In genomic region chr11:109422755-109423113, GRCh38 we compare ENCODE assay signal across 9 cellular contexts. TPM values are rescaled to one million over a fixed set of nuclear protein-coding genes. Genes with fewer than 3 reads are reported as not detected.
DNase-seq lines count a peak whose midpoint lies in the region; ATAC-seq, FAIRE-seq and TF ChIP-seq lines count a peak whose summit lies in the region.
"Had no signal": no experiment of that assay in that cellular context is flagged by ENCODE, and none has a peak within 500 bp of the region (broad histone marks: within the 10 kb centered on the region; RNA-seq: fewer than 3 reads in every experiment).

No MANE protein-coding gene starts in this region.

- intact Hi-C loops in pancreas (cut with DNase I) = no loop called here

- H3K4me3 ChIP-seq in RWPE2 (ENCODE audit: severe bottlenecking) (no peak overlapping the region), fibroblast of pulmonary artery (replicated peaks; ENCODE audit: low read depth, low read length) (peak overlapping the region; percentile 40), pancreas (peak overlapping the region in 2 of 4 donors; percentile 12 to 23)

- TF ChIP-seq CTCF in RWPE2 (IDR thresholded peaks at IDR 0.05; ENCODE audit: poor library complexity, severe bottlenecking) (no peak), fibroblast of pulmonary artery (IDR thresholded peaks at IDR 0.05; ENCODE audit: low read length, missing control alignments) (no peak), pancreas (IDR thresholded peaks at IDR 0.05) (no peak), D721Med (IDR thresholded peaks at IDR 0.05; ENCODE audit: insufficient read depth, missing control alignments) (no peak)

- 4 to 5% methylated on average over 25 to 26 of the region's 26 CpGs for WGBS in pancreas, 2 donors

- peak; percentile 29 for DNase-seq in DMS53 treated with DMSO at 0.1 percent for 48 hours (lab: John Stamatoyannopoulos, UW; ENCODE audit: unreplicated experiment)
- no peak for DNase-seq in RWPE2 (ENCODE audit: low spot score)
- DNase-seq in fibroblast of pulmonary artery (ENCODE audit: low read depth) = peak; percentile 17
- peak in 2 of 6 donors; percentile 11 to 42 for DNase-seq in pancreas
- no peak for DNase-seq in D721Med (ENCODE audit: insufficient read length, low spot score)
- DNase-seq in ureter (ENCODE audit: low spot score) = no peak
- DNase-seq in COR-L47 (lab: John Stamatoyannopoulos, UW) = no peak
- no peak for DNase-seq in NCI-H1436 (lab: John Stamatoyannopoulos, UW)
- DNase-seq: GDM1 had no signal

- H3K9me3 ChIP-seq in RWPE2 (ENCODE audit: severe bottlenecking) (no peaks in the 10 kb centered on the region), pancreas (no peaks in the 10 kb centered on the region)

- H3K27me3 ChIP-seq in RWPE2 (ENCODE audit: insufficient read depth, poor library complexity, severe bottlenecking) (peaks cover 46% of the 10 kb centered on the region), pancreas (peaks cover 0 to 29% (median 3%) of the 10 kb centered on the region in 4 donors)

- no peak overlapping the region for H3K27ac ChIP-seq in RWPE2 (ENCODE audit: poor library complexity, severe bottlenecking)
- H3K27ac ChIP-seq in pancreas = no peak overlapping the region

- FAIRE-seq in pancreas (lab: Jason Lieb, UNC) (no peak), D721Med (lab: Jason Lieb, UNC) (no peak)

- H3K4me1 ChIP-seq in RWPE2 (ENCODE audit: insufficient read depth, poor library complexity, severe bottlenecking) (no peaks in the 10 kb centered on the region), pancreas (peaks cover 0 to 4% (median 0%) of the 10 kb centered on the region in 3 donors)

- peak; percentile 16; the same call in 2 of the 3 replicates for ATAC-seq in RWPE2 (ENCODE audit: low read depth)
- ATAC-seq in pancreas = peak in 3 of 4 donors; percentile 16 to 35 (median 25)

- no peaks in the 10 kb centered on the region for H3K36me3 ChIP-seq in RWPE2 (ENCODE audit: low read depth)
- no peaks in the 10 kb centered on the region for H3K36me3 ChIP-seq in pancreas

RNA-seq across cellular contexts. Expression of gene C11orf87, which starts 0.7 kb away (rescaled TPM):
- not detected for total RNA-seq in pancreas
- not detected for polyA plus RNA-seq in pancreas
- 5.9 TPM for total RNA-seq in ureter

Comparison
In these comparisons a context has a peak if more than half of its experiments do, and no peak if none do; other contexts are left out.
1. DNase-seq: peak in DMS53 treated with DMSO at 0.1 percent for 48 hours (single experiment) and fibroblast of pulmonary artery (single experiment); none in RWPE2 (single experiment), D721Med (single experiment), ureter (single experiment), COR-L47 (single experiment) and NCI-H1436 (single experiment).